In the genomic region with DNA sequence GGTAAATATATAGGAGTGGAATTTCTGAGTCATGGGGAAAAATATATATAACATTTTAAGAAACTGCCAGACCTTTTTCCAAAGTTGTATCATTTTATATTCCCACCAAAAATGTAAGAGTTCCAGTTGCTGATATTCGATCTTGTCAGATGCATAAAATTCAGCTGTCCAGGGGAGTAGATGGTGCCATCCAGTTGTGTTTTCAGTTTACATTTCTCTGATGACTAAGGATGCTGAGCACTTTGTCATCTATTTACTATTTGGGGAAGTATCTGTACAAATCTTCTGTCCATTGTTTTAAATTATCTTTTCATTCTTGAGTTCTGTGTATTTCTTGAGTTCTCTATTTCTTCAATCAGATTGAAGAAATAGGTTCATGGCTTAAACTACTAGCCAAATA, we compare ENCODE assay signal across 26 cellular contexts.
DNase-seq lines count a peak whose midpoint lies in the region; ATAC-seq, FAIRE-seq and TF ChIP-seq lines count a peak whose summit lies in the region.
"Had no signal": no experiment of that assay in that cellular context is flagged by ENCODE, and none has a peak within 500 bp of the region (broad histone marks: within the 10 kb centered on the region; RNA-seq: fewer than 3 reads in every experiment).

No MANE protein-coding gene starts in this region.

- no peak overlapping the region for H3K4me3 ChIP-seq in bronchial epithelial cell (ENCODE audit: low read depth, low read length)
- no peak overlapping the region for H3K4me3 ChIP-seq in thyroid gland (replicated peaks in 1 of 3)
- H3K4me3 ChIP-seq: A549; BLaER1 treated with 17β-estradiol and CSF1 and Interleukin-3, amounts not matched to agents 10 nM and 100 nM; GM12878 had no signal

- H3K4me1 ChIP-seq in thyroid gland, result no peaks in the 10 kb centered on the region

- no peak for TF ChIP-seq POLR2A in thyroid gland (IDR thresholded peaks at IDR 0.05)

- no peaks in the 10 kb centered on the region for H3K9me3 ChIP-seq in thyroid gland

- H3K27ac ChIP-seq in thyroid gland, result no peak overlapping the region
- H3K27ac ChIP-seq: 22Rv1; A549; BLaER1 treated with 17β-estradiol and CSF1 and Interleukin-3, amounts not matched to agents 10 nM and 100 nM; C4-2B had no signal

- no peak for ATAC-seq in left lobe of liver
- ATAC-seq: A549; CD8-positive, alpha-beta T cell; GM12878 had no signal

- TF ChIP-seq CTCF in bronchial epithelial cell (IDR thresholded peaks at IDR 0.05; ENCODE audit: insufficient read depth, low read length, severe bottlenecking) (no peak), thyroid gland (IDR thresholded peaks at IDR 0.05) (no peak)

- WGBS in thyroid gland, 2 donors, result 90 to 97% methylated on average over 1 of the region's 1 CpG

- DNase-seq in ELR (ENCODE audit: low read depth) (peak; percentile 40), LHCN-M2 (ENCODE audit: low read depth) (peak; percentile 47), bronchial epithelial cell (ENCODE audit: low read depth) (peak; percentile 21), superior temporal gyrus (ENCODE audit: extremely low spot score) (peak; percentile 11), left lobe of liver (ENCODE audit: low spot score) (no peak), NCI-H226 (no peak), thyroid gland (no peak)
- DNase-seq: AML-193; CD4-positive, alpha-beta T cell; CD8-positive, alpha-beta T cell; COR-L47; DMS 273 treated with DMSO at 0.1 percent for 48 hours; DMS153; DMS53; DMS79; DND-41; EL had no signal

- intact Hi-C loops in thyroid gland (cut with DNase I), result no loop called here

- FAIRE-seq in bronchial epithelial cell (lab: Jason Lieb, UNC), result no peak
- FAIRE-seq: G401.6, GM12878, GM12892, GM18507, GM19239 had no signal

- H3K27me3 ChIP-seq in bronchial epithelial cell (ENCODE audit: control insufficient read depth, insufficient read depth, low read length) (no peaks in the 10 kb centered on the region), thyroid gland (no peaks in the 10 kb centered on the region)
- H3K27me3 ChIP-seq: BLaER1 treated with 17β-estradiol and CSF1 and Interleukin-3, amounts not matched to agents 10 nM and 100 nM had no signal

- H3K36me3 ChIP-seq in bronchial epithelial cell (ENCODE audit: control insufficient read depth, insufficient read depth, low read length), result no peaks in the 10 kb centered on the region
- H3K36me3 ChIP-seq in thyroid gland, result no peaks in the 10 kb centered on the region
- H3K36me3 ChIP-seq: BLaER1 treated with 17β-estradiol and CSF1 and Interleukin-3, amounts not matched to agents 10 nM and 100 nM had no signal

Comparison
In these comparisons a context has a peak if more than half of its experiments do, and no peak if none do; other contexts are left out.
1. DNase-seq: peak in ELR (single experiment), LHCN-M2 (single experiment), bronchial epithelial cell (single experiment) and superior temporal gyrus (single experiment); none in left lobe of liver (single experiment), NCI-H226 (single experiment) and thyroid gland (0 of 2).